In the genomic region with DNA sequence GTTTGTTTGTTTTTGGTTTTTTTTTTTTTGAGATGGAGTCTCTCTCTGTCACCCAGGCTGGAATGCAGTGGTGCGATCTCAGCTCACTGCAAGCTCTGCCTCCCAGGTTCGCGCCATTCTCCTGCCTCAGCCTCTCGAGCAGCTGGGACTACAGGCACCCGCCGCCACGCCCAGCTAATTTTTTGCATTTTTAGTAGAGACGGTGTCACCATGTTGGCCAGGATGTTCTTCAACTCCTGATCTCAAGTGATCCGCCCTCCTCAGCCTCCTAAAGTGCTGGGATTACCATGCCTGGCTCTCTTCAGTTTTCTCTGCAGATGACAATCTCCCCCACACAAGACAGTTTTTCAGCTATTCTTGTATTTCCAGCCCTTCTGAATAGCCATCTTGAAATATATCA, we compare ENCODE assay signal across 10 cellular contexts. TPM values are rescaled to one million over a fixed set of nuclear protein-coding genes. Genes with fewer than 3 reads are reported as not detected.
DNase-seq lines count a peak whose midpoint lies in the region; ATAC-seq, FAIRE-seq and TF ChIP-seq lines count a peak whose summit lies in the region.
"Not testable (repeated sequence)": the region's sequence is repeated elsewhere in the genome, so short reads cannot be mapped to it uniquely, and the experiment has no call there.
"Had no signal": no experiment of that assay in that cellular context is flagged by ENCODE, and none has a peak within 500 bp of the region (broad histone marks: within the 10 kb centered on the region; RNA-seq: fewer than 3 reads in every experiment).

No MANE protein-coding gene starts in this region.

- H3K9ac ChIP-seq in HepG2 (ENCODE audit: insufficient read depth, low read depth, low read length); skeletal muscle tissue (ENCODE audit: low read depth in 1 of 3, low read length in 3 of 3): not testable (repeated sequence)

- not testable (repeated sequence) for TF ChIP-seq RAD21 in HepG2 (CRISPR knock-in tag; IDR thresholded peaks at IDR 0.05)

- H3K36me3 ChIP-seq in HepG2 (replicated peaks in 1 of 2; ENCODE audit: control insufficient read depth in 1 of 2, insufficient read depth in 2 of 2, low read length in 2 of 2): peaks cover 16 to 26% of the 10 kb centered on the region in 2 experiments; a peak in 4 of 5 replicates
- peaks cover 3 to 27% of the 10 kb centered on the region in 2 donors for H3K36me3 ChIP-seq in psoas muscle (ENCODE audit: insufficient read depth in 1 of 2, low read depth in 1 of 2)
- peaks cover 27 to 28% (median 28%) of the 10 kb centered on the region in 3 donors for H3K36me3 ChIP-seq in skeletal muscle tissue (ENCODE audit: control insufficient read depth in 3 of 3, insufficient read depth in 3 of 3, low read length in 3 of 3)

- H4K20me1 ChIP-seq in HepG2 (ENCODE audit: insufficient read depth, low read length): not testable (repeated sequence)

- H3K27ac ChIP-seq in HepG2 (ENCODE audit: extremely low read length, insufficient read depth, low read length): not testable (repeated sequence)
- H3K27ac ChIP-seq in psoas muscle (peak overlapping the region; percentile 90), skeletal muscle tissue (ENCODE audit: low read depth, low read length) (peak overlapping the region; percentile 98)

- not testable (repeated sequence) for H3K4me3 Mint-ChIP-seq in HFFc6; activated CD4-positive, alpha-beta T cell treated with anti-CD3 and anti-CD28 coated beads, Interleukin-2, amount 10 ng/mL, durations not matched to agents 7 days and 5 days; chondrocyte (ENCODE audit: unreplicated experiment); type B pancreatic cell

- H2AFZ ChIP-seq in HepG2 (ENCODE audit: low read length): not testable (repeated sequence)

- POLR2A ChIA-PET in activated CD4-positive, alpha-beta T cell treated with anti-CD3 and anti-CD28 coated beads, Interleukin-2, amount 10 ng/mL, durations not matched to agents 7 days and 5 days (lab: Charles Lee): not testable (repeated sequence)
- POLR2A ChIA-PET in HepG2 (lab: Yijun Ruan, JAX): interaction anchor here (1.5 to 1.7 kb wide), 2 partner anchors 9 to 10 kb away, joined by 9 to 11 read pairs; a partner anchor contains a TSS

- not testable (repeated sequence) for TF ChIP-seq CTCF in HFFc6 (IDR thresholded peaks at IDR 0.05); chondrocyte (IDR thresholded peaks at IDR 0.05); HepG2 (CRISPR knock-in tag; IDR thresholded peaks at IDR 0.05); psoas muscle (IDR thresholded peaks at IDR 0.05); type B pancreatic cell (conservative IDR thresholded peaks at IDR 0.05)

- H3K79me2 ChIP-seq in HepG2 (ENCODE audit: insufficient read depth, low read length): not testable (repeated sequence)

- in situ Hi-C loops in HepG2 (cut with HindIII; ENCODE audit: extremely low pct_ligation_motif_present, low pct_unique_long_range_greater_than_20kb): not testable (repeated sequence)

- H3K4me1 Mint-ChIP-seq in HFFc6 (ENCODE audit: low read depth) (peaks cover 25% of the 10 kb centered on the region), chondrocyte (ENCODE audit: low read depth) (peaks cover 35% of the 10 kb centered on the region)
- H3K4me1 Mint-ChIP-seq in activated CD4-positive, alpha-beta T cell treated with anti-CD3 and anti-CD28 coated beads, Interleukin-2, amount 10 ng/mL, durations not matched to agents 7 days and 5 days; type B pancreatic cell (ENCODE audit: unreplicated experiment): not testable (repeated sequence)

- H3K4me3 ChIP-seq in HepG2 (replicated peaks in 1 of 3; ENCODE audit: insufficient read depth in 1 of 3, low read depth in 2 of 3, low read length in 3 of 3); psoas muscle; skeletal muscle tissue (ENCODE audit: low read length in 3 of 3): not testable (repeated sequence)

- H3K4me1 ChIP-seq in HepG2 (ENCODE audit: insufficient read depth, low read length) (peaks cover 31% of the 10 kb centered on the region), psoas muscle (peaks cover 14% of the 10 kb centered on the region), skeletal muscle tissue (ENCODE audit: control insufficient read depth in 3 of 3, insufficient read depth in 3 of 3, low read length in 3 of 3) (peaks cover 13 to 20% (median 20%) of the 10 kb centered on the region in 3 donors)

- H3K27me3 ChIP-seq in HepG2 (ENCODE audit: control insufficient read depth in 1 of 2, insufficient read depth in 2 of 2, low read length in 2 of 2); psoas muscle (ENCODE audit: insufficient read depth in 3 of 3, low read length in 2 of 3); skeletal muscle tissue (ENCODE audit: control insufficient read depth in 3 of 3, insufficient read depth in 3 of 3, low read length in 3 of 3): not testable (repeated sequence)

- not testable (repeated sequence) for TF ChIP-seq EP300 in HepG2 (IDR thresholded peaks at IDR 0.05; ENCODE audit: low read depth in 2 of 2, low read length in 2 of 2); HepG2 (CRISPR knock-in tag; IDR thresholded peaks at IDR 0.05; ENCODE audit: borderline replicate concordance)

- FAIRE-seq in HepG2 (lab: Jason Lieb, UNC): not testable (repeated sequence)

- H3K27me3 Mint-ChIP-seq in HFFc6 (ENCODE audit: insufficient read depth); activated CD4-positive, alpha-beta T cell treated with anti-CD3 and anti-CD28 coated beads, Interleukin-2, amount 10 ng/mL, durations not matched to agents 7 days and 5 days; chondrocyte (ENCODE audit: low read depth); type B pancreatic cell: not testable (repeated sequence)

- not testable (repeated sequence) for ATAC-seq in HepG2, psoas muscle

- intact Hi-C loops in HepG2 (cut with micrococcal nuclease; ENCODE audit: unreplicated experiment); psoas muscle (cut with DNase I): not testable (repeated sequence)

- H3K36me3 Mint-ChIP-seq in HFFc6 (ENCODE audit: low read depth) (peaks cover 17% of the 10 kb centered on the region; the same call in 1 of the 2 replicates), chondrocyte (ENCODE audit: low read depth) (peaks cover 11% of the 10 kb centered on the region)
- H3K36me3 Mint-ChIP-seq in activated CD4-positive, alpha-beta T cell treated with anti-CD3 and anti-CD28 coated beads, Interleukin-2, amount 10 ng/mL, durations not matched to agents 7 days and 5 days (ENCODE audit: low read depth): peaks cover 22% of the 10 kb centered on the region
- not testable (repeated sequence) for H3K36me3 Mint-ChIP-seq in type B pancreatic cell

- 96% methylated on average over 9 of the region's 9 CpGs for WGBS in HepG2 (ENCODE audit: low lambda C conversion rate)
- 82 to 89% (median 85%) methylated on average over 9 of the region's 9 CpGs for WGBS in psoas muscle, 3 donors

- H3K27ac Mint-ChIP-seq in HFFc6 (peak overlapping the region; percentile 55; the same call in 1 of the 2 replicates), chondrocyte (ENCODE audit: unreplicated experiment) (peak overlapping the region; percentile 100), type B pancreatic cell (peak overlapping the region; percentile 57)
- peak overlapping the region; percentile 21 for H3K27ac Mint-ChIP-seq in activated CD4-positive, alpha-beta T cell treated with anti-CD3 and anti-CD28 coated beads, Interleukin-2, amount 10 ng/mL, durations not matched to agents 7 days and 5 days

- DNase-seq in A172 (ENCODE audit: low spot score): peak; percentile 38
- DNase-seq in HFFc6; activated CD4-positive, alpha-beta T cell treated with anti-CD3 and anti-CD28 coated beads, Interleukin-2, amount 10 ng/mL, durations not matched to agents 7 days and 5 days; chondrocyte (ENCODE audit: low spot score); HepG2 (ENCODE audit: low spot score); psoas muscle; type B pancreatic cell (ENCODE audit: extremely low spot score, unreplicated experiment): not testable (repeated sequence)

- not testable (repeated sequence) for H3K9me3 Mint-ChIP-seq in HFFc6; activated CD4-positive, alpha-beta T cell treated with anti-CD3 and anti-CD28 coated beads, Interleukin-2, amount 10 ng/mL, durations not matched to agents 7 days and 5 days; chondrocyte (ENCODE audit: low read depth); type B pancreatic cell

- H3K9me3 ChIP-seq in HepG2 (ENCODE audit: low read length); psoas muscle; skeletal muscle tissue (ENCODE audit: control insufficient read depth in 3 of 3, low read length in 3 of 3): not testable (repeated sequence)

- not testable (repeated sequence) for TF ChIP-seq POLR2A in HepG2 (IDR thresholded peaks at IDR 0.05; ENCODE audit: insufficient read depth in 1 of 2, low read depth in 2 of 2, low read length in 2 of 2)

- BruUV-seq in HepG2 (replicated peaks; lab: Mats Ljungman, UMichigan): not testable (repeated sequence)

- CTCF ChIA-PET in activated CD4-positive, alpha-beta T cell treated with anti-CD3 and anti-CD28 coated beads, Interleukin-2, amount 10 ng/mL, durations not matched to agents 7 days and 5 days (lab: Charles Lee): interaction anchor here (1.0 to 1.4 kb wide), 2 partner anchors 9 to 10 kb away, joined by 4 to 5 read pairs; a partner anchor contains a TSS
- CTCF ChIA-PET in HepG2 (lab: Yijun Ruan, JAX; ENCODE audit: low intra/inter-chr PET ratio, low total read pairs): not testable (repeated sequence)

- not testable (repeated sequence) for H3K4me2 ChIP-seq in HepG2 (ENCODE audit: low read depth, low read length)

RNA-seq across cellular contexts. Expression of a gene that starts 8.5 kb away (rescaled TPM):
- total RNA-seq in A172 (2014; rRNA removed; shearing (Covaris generic)): 7.9 and 14.2 TPM in 2 replicates
- total RNA-seq in HFFc6 (2021; fragmentation: NEBNext Ultra II Directional; extraction: Animal tissue kit (Norgen Biotek cat#: 25700)): 10 to 100 TPM in 1 of 6 experiments, 1 to 10 TPM in 5; 7.6 to 12.3 (median 9.0) TPM
- 10 to 100 TPM; 11.7 to 16.3 TPM for total RNA-seq in activated CD4-positive, alpha-beta T cell treated with anti-CD3 and anti-CD28 coated beads, Interleukin-2, amount 10 ng/mL, durations not matched to agents 7 days and 5 days
- total RNA-seq in chondrocyte: 12.3 to 15.5 TPM (median 14.6 TPM) in 3 replicates
- 8.3 and 12.5 TPM in 2 replicates for total RNA-seq in HepG2 (2016; rRNA removed; fragmentation: Illumina TruSeq; extraction: Trizol)
- total RNA-seq in HepG2 (2016; cell fraction: cytosol; rRNA removed; fragmentation: Illumina TruSeq; extraction: Trizol; ENCODE audit: low read depth): 12.1 and 12.2 TPM in 2 replicates
- total RNA-seq in HepG2 (2016; cell fraction: insoluble cytoplasmic fraction; rRNA removed; fragmentation: Illumina TruSeq; extraction: Trizol): 6.9 and 11.8 TPM in 2 replicates
- 4.8 TPM in 2 replicates for total RNA-seq in HepG2 (2016; cell fraction: membrane; rRNA removed; fragmentation: Illumina TruSeq; extraction: Trizol)
- total RNA-seq in HepG2 (2016; cell fraction: nucleus; rRNA removed; fragmentation: Illumina TruSeq; extraction: Trizol): 12.2 and 12.7 TPM in 2 replicates
- polyA plus RNA-seq in HepG2 (2011; rRNA removed): 11.2 and 15.6 TPM in 2 replicates
- polyA plus RNA-seq in HepG2 (2011; cell fraction: cytosol; rRNA removed): 7.2 and 10.7 TPM in 2 replicates
- 29.5 and 29.9 TPM in 2 replicates for polyA plus RNA-seq in HepG2 (2011; cell fraction: nucleus; rRNA removed)
- 7.6 and 9.9 TPM in 2 replicates for polyA plus RNA-seq in HepG2 (2012)
- 1.7 and 2.3 TPM in 2 replicates for polyA plus RNA-seq in HepG2 (2016; cell fraction: cytosol; fragmentation: Illumina TruSeq; extraction: Trizol; ENCODE audit: low read depth)
- 8.7 and 9.3 TPM in 2 replicates for polyA plus RNA-seq in HepG2 (2016; cell fraction: insoluble cytoplasmic fraction; fragmentation: Illumina TruSeq; extraction: Trizol; ENCODE audit: low read depth)
- polyA plus RNA-seq in HepG2 (2016; cell fraction: membrane; fragmentation: Illumina TruSeq; extraction: Trizol; ENCODE audit: low read depth): 3.3 and 3.7 TPM in 2 replicates
- polyA plus RNA-seq in HepG2 (2016; cell fraction: nucleus; fragmentation: Illumina TruSeq; extraction: Trizol; ENCODE audit: insufficient read depth, low read depth): 27.1 and 29.0 TPM in 2 replicates
- 15.2 and 22.6 TPM in 2 replicates for polyA minus RNA-seq in HepG2 (2011; rRNA and poly(A)+ RNA removed; ENCODE audit: low replicate concordance)
- polyA minus RNA-seq in HepG2 (2011; cell fraction: cytosol; rRNA and poly(A)+ RNA removed): 6.3 and 9.7 TPM in 2 replicates
- polyA minus RNA-seq in HepG2 (2011; cell fraction: nucleus; rRNA and poly(A)+ RNA removed): 16.9 and 17.4 TPM in 2 replicates
- 10 to 100 TPM in 2 of 4 donors, 1 to 10 TPM in 2; 5.0 to 15.0 (median 9.8) TPM for total RNA-seq in psoas muscle
- 10 to 100 TPM in 1 of 3 donors, 1 to 10 TPM in 2; 9.6 to 12.7 (median 9.9) TPM for polyA plus RNA-seq in psoas muscle
- 5.7 TPM for total RNA-seq in skeletal muscle tissue
- 14.9 and 16.1 TPM in 2 replicates for total RNA-seq in type B pancreatic cell (ENCODE audit: low replicate concordance)

RNA-seq across cellular contexts. Expression of a gene that starts 8.9 kb away (rescaled TPM):
- total RNA-seq in A172 (2014; rRNA removed; shearing (Covaris generic)): 44.0 and 47.6 TPM in 2 replicates
- 100 to 1,000 TPM; 107 to 134 (median 110) TPM for total RNA-seq in HFFc6 (2021; fragmentation: NEBNext Ultra II Directional; extraction: Animal tissue kit (Norgen Biotek cat#: 25700))
- 10 to 100 TPM; 83.8 to 88.8 TPM for total RNA-seq in activated CD4-positive, alpha-beta T cell treated with anti-CD3 and anti-CD28 coated beads, Interleukin-2, amount 10 ng/mL, durations not matched to agents 7 days and 5 days
- total RNA-seq in chondrocyte: 109 to 163 TPM (median 155 TPM) in 3 replicates
- total RNA-seq in HepG2 (2016; rRNA removed; fragmentation: Illumina TruSeq; extraction: Trizol): 18.6 and 22.4 TPM in 2 replicates
- 2.2 and 2.6 TPM in 2 replicates for total RNA-seq in HepG2 (2016; cell fraction: cytosol; rRNA removed; fragmentation: Illumina TruSeq; extraction: Trizol; ENCODE audit: low read depth)
- total RNA-seq in HepG2 (2016; cell fraction: insoluble cytoplasmic fraction; rRNA removed; fragmentation: Illumina TruSeq; extraction: Trizol): 17.2 and 17.3 TPM in 2 replicates
- 7.4 and 7.6 TPM in 2 replicates for total RNA-seq in HepG2 (2016; cell fraction: membrane; rRNA removed; fragmentation: Illumina TruSeq; extraction: Trizol)
- total RNA-seq in HepG2 (2016; cell fraction: nucleus; rRNA removed; fragmentation: Illumina TruSeq; extraction: Trizol): 19.5 and 19.8 TPM in 2 replicates
- polyA plus RNA-seq in HepG2 (2011; rRNA removed): 30.3 and 30.7 TPM in 2 replicates
- polyA plus RNA-seq in HepG2 (2011; cell fraction: cytosol; rRNA removed): 11.4 and 13.8 TPM in 2 replicates
- 35.4 and 37.1 TPM in 2 replicates for polyA plus RNA-seq in HepG2 (2011; cell fraction: nucleus; rRNA removed)
- 17.6 and 26.9 TPM in 2 replicates for polyA plus RNA-seq in HepG2 (2012)
- 1.6 and 1.9 TPM in 2 replicates for polyA plus RNA-seq in HepG2 (2016; cell fraction: cytosol; fragmentation: Illumina TruSeq; extraction: Trizol; ENCODE audit: low read depth)
- 20.3 and 30.3 TPM in 2 replicates for polyA plus RNA-seq in HepG2 (2016; cell fraction: insoluble cytoplasmic fraction; fragmentation: Illumina TruSeq; extraction: Trizol; ENCODE audit: low read depth)
- 5.0 and 6.0 TPM in 2 replicates for polyA plus RNA-seq in HepG2 (2016; cell fraction: membrane; fragmentation: Illumina TruSeq; extraction: Trizol; ENCODE audit: low read depth)
- 34.1 and 41.6 TPM in 2 replicates for polyA plus RNA-seq in HepG2 (2016; cell fraction: nucleus; fragmentation: Illumina TruSeq; extraction: Trizol; ENCODE audit: insufficient read depth, low read depth)
- 57.4 and 70.9 TPM in 2 replicates for polyA minus RNA-seq in HepG2 (2011; rRNA and poly(A)+ RNA removed; ENCODE audit: low replicate concordance)
- 31.2 and 36.9 TPM in 2 replicates for polyA minus RNA-seq in HepG2 (2011; cell fraction: cytosol; rRNA and poly(A)+ RNA removed)
- 17.0 and 22.0 TPM in 2 replicates for polyA minus RNA-seq in HepG2 (2011; cell fraction: nucleus; rRNA and poly(A)+ RNA removed)
- total RNA-seq in psoas muscle: 10 to 100 TPM; 24.9 to 36.1 (median 31.4) TPM
- 10 to 100 TPM; 12.5 to 27.7 (median 20.4) TPM for polyA plus RNA-seq in psoas muscle
- 19.8 TPM for total RNA-seq in skeletal muscle tissue
- total RNA-seq in type B pancreatic cell (ENCODE audit: low replicate concordance): 58.2 and 80.8 TPM in 2 replicates

RNA-seq across cellular contexts. Expression of a gene that starts 9.7 kb away (rescaled TPM):
- not detected in 2 replicates for total RNA-seq in A172 (2014; rRNA removed; shearing (Covaris generic))
- not detected for total RNA-seq in HFFc6 (2021; fragmentation: NEBNext Ultra II Directional; extraction: Animal tissue kit (Norgen Biotek cat#: 25700))
- under 1 TPM in 1 of 2 experiments, not detected in 1; 0.15 TPM for total RNA-seq in activated CD4-positive, alpha-beta T cell treated with anti-CD3 and anti-CD28 coated beads, Interleukin-2, amount 10 ng/mL, durations not matched to agents 7 days and 5 days
- total RNA-seq in chondrocyte: 0.25 TPM in 1 of 3 replicates, not detected in the others
- total RNA-seq in HepG2 (2016; rRNA removed; fragmentation: Illumina TruSeq; extraction: Trizol): 110 and 330 TPM in 2 replicates
- total RNA-seq in HepG2 (2016; cell fraction: cytosol; rRNA removed; fragmentation: Illumina TruSeq; extraction: Trizol; ENCODE audit: low read depth): 32.5 and 33.6 TPM in 2 replicates
- 93.3 and 344 TPM in 2 replicates for total RNA-seq in HepG2 (2016; cell fraction: insoluble cytoplasmic fraction; rRNA removed; fragmentation: Illumina TruSeq; extraction: Trizol)
- 41.4 and 43.0 TPM in 2 replicates for total RNA-seq in HepG2 (2016; cell fraction: membrane; rRNA removed; fragmentation: Illumina TruSeq; extraction: Trizol)
- total RNA-seq in HepG2 (2016; cell fraction: nucleus; rRNA removed; fragmentation: Illumina TruSeq; extraction: Trizol): 288 and 346 TPM in 2 replicates
- polyA plus RNA-seq in HepG2 (2011; rRNA removed): 801 and 1,074 TPM in 2 replicates
- 955 and 1,075 TPM in 2 replicates for polyA plus RNA-seq in HepG2 (2011; cell fraction: cytosol; rRNA removed)
- 1,042 and 1,045 TPM in 2 replicates for polyA plus RNA-seq in HepG2 (2011; cell fraction: nucleus; rRNA removed)
- polyA plus RNA-seq in HepG2 (2012): 447 and 558 TPM in 2 replicates
- 25.3 and 27.2 TPM in 2 replicates for polyA plus RNA-seq in HepG2 (2016; cell fraction: cytosol; fragmentation: Illumina TruSeq; extraction: Trizol; ENCODE audit: low read depth)
- 93.3 and 115 TPM in 2 replicates for polyA plus RNA-seq in HepG2 (2016; cell fraction: insoluble cytoplasmic fraction; fragmentation: Illumina TruSeq; extraction: Trizol; ENCODE audit: low read depth)
- polyA plus RNA-seq in HepG2 (2016; cell fraction: membrane; fragmentation: Illumina TruSeq; extraction: Trizol; ENCODE audit: low read depth): 30.7 and 34.2 TPM in 2 replicates
- polyA plus RNA-seq in HepG2 (2016; cell fraction: nucleus; fragmentation: Illumina TruSeq; extraction: Trizol; ENCODE audit: insufficient read depth, low read depth): 450 and 474 TPM in 2 replicates
- polyA minus RNA-seq in HepG2 (2011; rRNA and poly(A)+ RNA removed; ENCODE audit: low replicate concordance): 0.51 and 1,039 TPM in 2 replicates
- polyA minus RNA-seq in HepG2 (2011; cell fraction: cytosol; rRNA and poly(A)+ RNA removed): 289 and 363 TPM in 2 replicates
- 449 and 482 TPM in 2 replicates for polyA minus RNA-seq in HepG2 (2011; cell fraction: nucleus; rRNA and poly(A)+ RNA removed)
- total RNA-seq in psoas muscle: under 1 TPM in 2 of 4 donors, not detected in 2; 0.16 to 0.26 TPM
- polyA plus RNA-seq in psoas muscle: under 1 TPM in 2 of 3 donors, not detected in 1; 0.04 to 0.56 TPM
- total RNA-seq in skeletal muscle tissue: 0.52 TPM
- total RNA-seq in type B pancreatic cell (ENCODE audit: low replicate concordance): 9.5 and 12.1 TPM in 2 replicates
- total RNA-seq: A673; CD4-positive, alpha-beta memory T cell had no signal
- polyA plus RNA-seq: CD4-positive, alpha-beta memory T cell had no signal

Comparison
In these comparisons a context has a peak if more than half of its experiments do, and no peak if none do; other contexts are left out.
1. H3K27ac Mint-ChIP-seq: peak in every context shown above with its lines; median percentile 100 in chondrocyte; 57 in type B pancreatic cell; 55 in HFFc6; 21 in activated CD4-positive, alpha-beta T cell treated with anti-CD3 and anti-CD28 coated beads, Interleukin-2, amount 10 ng/mL, durations not matched to agents 7 days and 5 days.